ENCODE assay signal across 2 cellular contexts in genomic region chr19:43735957-43736356, GRCh38.
TF ChIP-seq lines count a peak whose summit lies in the region.

No MANE protein-coding gene starts in this region.

TF ChIP-seq in GM12878, 131 proteins besides CTCF, POLR2A, EP300 and RAD21 (continues in another document):
- TF ChIP-seq CHD2 (IDR thresholded peaks at IDR 0.05; ENCODE audit: borderline replicate concordance, low read depth, low read length) (no peak), CBFB (IDR thresholded peaks at IDR 0.05; ENCODE audit: low read depth) (no peak), BHLHE40 (IDR thresholded peaks at IDR 0.05; ENCODE audit: borderline replicate concordance in 1 of 2, low read depth in 2 of 2, low read length in 1 of 2) (no peak), TBL1XR1 (IDR thresholded peaks at IDR 0.05; ENCODE audit: low read depth, low read length) (no peak), CHD1 (IDR thresholded peaks at IDR 0.05; ENCODE audit: low read depth, low read length) (no peak), CEBPZ (IDR thresholded peaks at IDR 0.05; ENCODE audit: low read depth, low read length) (no peak), POU2F2 (IDR thresholded peaks at IDR 0.05; ENCODE audit: borderline replicate concordance, low read depth, low read length) (no peak), PBX3 (IDR thresholded peaks at IDR 0.05; ENCODE audit: insufficient replicate concordance, low read depth, low read length) (no peak), CBX3 (IDR thresholded peaks at IDR 0.05; ENCODE audit: borderline replicate concordance, low read depth) (no peak), ZBTB40 (IDR thresholded peaks at IDR 0.05; ENCODE audit: borderline replicate concordance) (no peak), EED (IDR thresholded peaks at IDR 0.05; ENCODE audit: low read depth) (no peak), ZNF687 (IDR thresholded peaks at IDR 0.05) (no peak)

TF ChIP-seq in HepG2, 621 proteins besides CTCF, POLR2A, EP300 and RAD21:
- TF ChIP-seq ZNF737 (CRISPR knock-in tag; IDR thresholded peaks at IDR 0.05; ENCODE audit: borderline replicate concordance), result no peak
- no peak for TF ChIP-seq ZNF224 (CRISPR knock-in tag; IDR thresholded peaks at IDR 0.05)
- no peak for TF ChIP-seq ZNF503 (CRISPR knock-in tag; IDR thresholded peaks at IDR 0.05)
- TF ChIP-seq PCBP1 (IDR thresholded peaks at IDR 0.05; ENCODE audit: borderline replicate concordance, low read depth, low read length), result no peak
- TF ChIP-seq ZNF790 (CRISPR knock-in tag; IDR thresholded peaks at IDR 0.05; ENCODE audit: borderline replicate concordance), result no peak
- no peak for TF ChIP-seq THYN1 (CRISPR knock-in tag; IDR thresholded peaks at IDR 0.05; ENCODE audit: borderline replicate concordance, low read depth)
- TF ChIP-seq ZKSCAN8 (CRISPR knock-in tag; IDR thresholded peaks at IDR 0.05; ENCODE audit: borderline replicate concordance), result no peak
- no peak for TF ChIP-seq ZSCAN5A (CRISPR knock-in tag; IDR thresholded peaks at IDR 0.05; ENCODE audit: borderline replicate concordance)
- no peak for TF ChIP-seq SP1 (IDR thresholded peaks at IDR 0.05)
- no peak for TF ChIP-seq SP1 (CRISPR knock-in tag; IDR thresholded peaks at IDR 0.05)
- no peak for TF ChIP-seq NPAS2 (CRISPR knock-in tag; IDR thresholded peaks at IDR 0.05; ENCODE audit: borderline replicate concordance)
- TF ChIP-seq RELA (CRISPR knock-in tag; IDR thresholded peaks at IDR 0.05), result no peak
- no peak for TF ChIP-seq ATF7-NPFF (CRISPR knock-in tag; IDR thresholded peaks at IDR 0.05; ENCODE audit: low read depth)
- TF ChIP-seq ZNF747 (CRISPR knock-in tag; IDR thresholded peaks at IDR 0.05; ENCODE audit: borderline replicate concordance), result no peak
TF ChIP-seq in HepG2: peak in this region for 0.
